Comparison of ENCODE assay signal across 10 cellular contexts in the genomic region with DNA sequence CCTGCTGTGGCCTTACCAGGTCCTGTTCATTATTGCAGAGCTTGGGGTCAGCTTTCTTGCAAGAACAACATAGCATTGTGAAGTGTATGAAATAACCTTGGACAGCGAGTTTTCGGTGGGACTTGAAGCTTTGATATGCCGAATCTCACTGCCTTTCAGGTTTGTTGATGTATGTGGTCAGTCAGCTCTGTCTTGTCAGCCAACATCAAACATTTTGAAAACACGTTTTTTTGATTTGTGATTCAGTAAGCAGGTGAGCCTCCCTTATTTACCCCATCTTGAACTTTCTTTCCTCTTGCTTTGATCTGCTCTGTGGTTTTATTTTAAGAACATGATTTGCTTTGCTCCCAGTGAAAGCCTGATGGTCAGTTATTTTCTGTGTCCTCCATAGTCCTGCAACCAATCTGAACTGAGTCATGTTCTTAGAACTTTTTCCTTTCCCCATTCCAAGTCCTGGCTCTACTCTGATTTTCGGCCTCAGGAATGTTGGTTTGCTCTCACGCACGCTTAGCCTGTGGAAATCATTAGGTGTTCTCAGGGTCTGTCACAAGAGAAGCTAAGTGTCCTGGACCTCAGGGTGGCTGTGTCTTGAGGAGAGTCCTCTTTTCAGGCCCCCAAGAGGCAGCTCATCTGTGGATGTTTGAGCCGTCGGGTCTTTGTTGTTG. TPM values are rescaled to one million over a fixed set of nuclear protein-coding genes. Genes with fewer than 3 reads are reported as not detected.
DNase-seq lines count a peak whose midpoint lies in the region; ATAC-seq and TF ChIP-seq lines count a peak whose summit lies in the region.
"Had no signal": no experiment of that assay in that cellular context is flagged by ENCODE, and none has a peak within 500 bp of the region (broad histone marks: within the 10 kb centered on the region; RNA-seq: fewer than 3 reads in every experiment).

No MANE protein-coding gene starts in this region.

- TF ChIP-seq POLR2A in body of pancreas (IDR thresholded peaks at IDR 0.05): no peak

- no peak overlapping the region for H3K4me3 Mint-ChIP-seq in stimulated activated effector memory CD8-positive, alpha-beta T cell treated with anti-CD3 and anti-CD28 coated beads, Interleukin-12 subunit alpha, Interleukin-12 subunit beta, amount 100 ng/mL, for 72 hours
- H3K4me3 Mint-ChIP-seq: stimulated activated naive CD8-positive, alpha-beta T cell treated with anti-CD3 and anti-CD28 coated beads, Interleukin-15, Interleukin-2, amounts not matched to agents 100 ng/mL and 50 ng/mL, for 24 hours had no signal

- no peak for TF ChIP-seq CTCF in body of pancreas (IDR thresholded peaks at IDR 0.05)
- no peak for TF ChIP-seq CTCF in left lung (IDR thresholded peaks at IDR 0.05)

- H3K27ac ChIP-seq in body of pancreas (peak overlapping the region in 3 of 4 donors; percentile 1 to 53 (median 46)), left lung (peak overlapping the region; percentile 50 to 67)

- 69 to 73% methylated on average over 7 to 9 of the region's 9 CpGs for WGBS in body of pancreas, 2 donors

- H3K4me3 ChIP-seq in body of pancreas: no peak overlapping the region
- no peak overlapping the region for H3K4me3 ChIP-seq in left lung

- peaks cover 10% of the 10 kb centered on the region for H3K36me3 Mint-ChIP-seq in stimulated activated effector memory CD8-positive, alpha-beta T cell treated with anti-CD3 and anti-CD28 coated beads, Interleukin-12 subunit alpha, Interleukin-12 subunit beta, amount 100 ng/mL, for 72 hours

- DNase-seq in GM03348 (ENCODE audit: low spot score): peak; percentile 81
- no peak for DNase-seq in body of pancreas
- DNase-seq in left lung: no peak
- DNase-seq in stimulated activated effector memory CD8-positive, alpha-beta T cell treated with anti-CD3 and anti-CD28 coated beads, Interleukin-12 subunit alpha, Interleukin-12 subunit beta, amount 100 ng/mL, for 72 hours (ENCODE audit: low spot score in 2 of 2): no peak
- DNase-seq in stimulated activated CD4-positive, alpha-beta T cell treated with anti-CD3 and anti-CD28 coated beads, Interleukin-12 subunit alpha, Interleukin-12 subunit beta, amount 100 ng/mL, for 4 hours: no peak
- no peak for DNase-seq in NCI-H1417 treated with DMSO at 0.1 percent for 48 hours (lab: John Stamatoyannopoulos, UW)
- DNase-seq in hypothalamus (lab: John Stamatoyannopoulos, UW): no peak
- DNase-seq in NCI-H510A (lab: John Stamatoyannopoulos, UW): no peak
- DNase-seq: posterior cingulate gyrus had no signal

- peaks cover 9% of the 10 kb centered on the region for H3K4me1 ChIP-seq in body of pancreas
- peaks cover 8 to 24% of the 10 kb centered on the region in 2 donors for H3K4me1 ChIP-seq in left lung

- H3K9me3 Mint-ChIP-seq in stimulated activated effector memory CD8-positive, alpha-beta T cell treated with anti-CD3 and anti-CD28 coated beads, Interleukin-12 subunit alpha, Interleukin-12 subunit beta, amount 100 ng/mL, for 72 hours: no peaks in the 10 kb centered on the region
- H3K9me3 Mint-ChIP-seq: stimulated activated naive CD8-positive, alpha-beta T cell treated with anti-CD3 and anti-CD28 coated beads, Interleukin-15, Interleukin-2, amounts not matched to agents 100 ng/mL and 50 ng/mL, for 24 hours had no signal

- no peaks in the 10 kb centered on the region for H3K36me3 ChIP-seq in body of pancreas (replicated peaks in 1 of 2; ENCODE audit: insufficient read depth in 1 of 2, low read depth in 2 of 2)
- H3K36me3 ChIP-seq in left lung: peaks cover 0 to 3% of the 10 kb centered on the region in 2 donors

- peak; percentile 43 for ATAC-seq in body of pancreas
- ATAC-seq in left lung: peak; percentile 53
- no peak for ATAC-seq in stimulated activated effector memory CD8-positive, alpha-beta T cell treated with anti-CD3 and anti-CD28 coated beads, Interleukin-12 subunit alpha, Interleukin-12 subunit beta, amount 100 ng/mL, for 72 hours

- intact Hi-C loops in body of pancreas (cut with DNase I) (no loop called here), left lung (cut with DNase I) (loop anchor here in 1 of 2 donors (10.0 kb wide), 1 partner anchor 62 kb away; no protein-coding TSS in a partner anchor)

- H3K4me1 Mint-ChIP-seq in stimulated activated effector memory CD8-positive, alpha-beta T cell treated with anti-CD3 and anti-CD28 coated beads, Interleukin-12 subunit alpha, Interleukin-12 subunit beta, amount 100 ng/mL, for 72 hours: peaks cover 41% of the 10 kb centered on the region

- H3K9me3 ChIP-seq in body of pancreas (no peaks in the 10 kb centered on the region), left lung (no peaks in the 10 kb centered on the region)

- H3K27ac Mint-ChIP-seq in stimulated activated effector memory CD8-positive, alpha-beta T cell treated with anti-CD3 and anti-CD28 coated beads, Interleukin-12 subunit alpha, Interleukin-12 subunit beta, amount 100 ng/mL, for 72 hours: peak overlapping the region; percentile 79
- H3K27ac Mint-ChIP-seq: stimulated activated naive CD8-positive, alpha-beta T cell treated with anti-CD3 and anti-CD28 coated beads, Interleukin-15, Interleukin-2, amounts not matched to agents 100 ng/mL and 50 ng/mL, for 24 hours had no signal

- no peaks in the 10 kb centered on the region for H3K27me3 ChIP-seq in body of pancreas
- no peaks in the 10 kb centered on the region for H3K27me3 ChIP-seq in left lung

RNA-seq across cellular contexts. Expression of gene WBP1L, which starts 8.7 kb away (rescaled TPM):
- 10 to 100 TPM; 30.6 to 55.4 TPM for total RNA-seq in body of pancreas
- total RNA-seq in left lung: 10 to 100 TPM; 48.4 to 49.8 TPM

RNA-seq across cellular contexts. Expression of gene SFXN2, which starts 38.0 kb away (rescaled TPM):
- total RNA-seq in body of pancreas (1 to 10 TPM; 2.1 to 7.3 TPM), left lung (10 to 100 TPM; 17.1 to 21.0 TPM)

RNA-seq across cellular contexts. Expression of gene ARL3, which starts 38.2 kb away (rescaled TPM):
- total RNA-seq in body of pancreas (1 to 10 TPM; 1.8 to 4.0 TPM), left lung (10 to 100 TPM; 10.3 to 11.0 TPM)
